In genomic region chrX:46381630-46382029, GRCh38 we compare ENCODE assay signal across 8 cellular contexts.
DNase-seq lines count a peak whose midpoint lies in the region; ATAC-seq and TF ChIP-seq lines count a peak whose summit lies in the region.

No MANE protein-coding gene starts in this region.

- no peaks in the 10 kb centered on the region for H3K79me2 ChIP-seq in OCI-LY1 (ENCODE audit: insufficient read depth, low read length)

- H2AFZ ChIP-seq in OCI-LY1 (ENCODE audit: low read length), result no peak overlapping the region
- H2AFZ ChIP-seq in neuronal stem cell (ENCODE audit: low read length), result no peak overlapping the region

- peak; percentile 59 for TF ChIP-seq CTCF in AG09309 (IDR thresholded peaks at IDR 0.05; ENCODE audit: control insufficient read depth, insufficient read depth, low read depth, low read length, missing control alignments)
- peak; percentile 54; the same call in 1 of the 2 replicates for TF ChIP-seq CTCF in OCI-LY1 (IDR thresholded peaks at IDR 0.05; ENCODE audit: low read length)
- peak; percentile 57 for TF ChIP-seq CTCF in astrocyte of the spinal cord (IDR thresholded peaks at IDR 0.05; ENCODE audit: low read depth, low read length)

- H3K4ac ChIP-seq in neuronal stem cell (ENCODE audit: low read length), result no peak overlapping the region

- H3K9me2 ChIP-seq in OCI-LY1 (ENCODE audit: low read depth, low read length), result no peaks in the 10 kb centered on the region

- H3K4me3 ChIP-seq in AG09309 (ENCODE audit: control insufficient read depth, low read depth, low read length), result no peak overlapping the region
- no peak overlapping the region for H3K4me3 ChIP-seq in OCI-LY1 (ENCODE audit: low read depth, low read length, poor library complexity, severe bottlenecking)
- H3K4me3 ChIP-seq in astrocyte of the spinal cord (ENCODE audit: low read depth, low read length), result no peak overlapping the region
- no peak overlapping the region for H3K4me3 ChIP-seq in neuronal stem cell (ENCODE audit: low read length in 2 of 2)

- no peak overlapping the region for H3K27ac ChIP-seq in OCI-LY1 (ENCODE audit: low read depth, low read length, poor library complexity, severe bottlenecking)
- H3K27ac ChIP-seq in neuronal stem cell (replicated peaks; ENCODE audit: low read length), result no peak overlapping the region

- H4K91ac ChIP-seq in neuronal stem cell (ENCODE audit: low read depth, low read length, poor library complexity), result no peak overlapping the region

- H3K9me3 ChIP-seq in OCI-LY1 (ENCODE audit: low read length) (no peaks in the 10 kb centered on the region), neuronal stem cell (replicated peaks in 1 of 2; ENCODE audit: control insufficient read depth in 2 of 2, insufficient read depth in 1 of 2, low read depth in 1 of 2, low read length in 2 of 2) (no peaks in the 10 kb centered on the region)

- no peak overlapping the region for H2BK120ac ChIP-seq in neuronal stem cell (ENCODE audit: low read depth, low read length)

- no peaks in the 10 kb centered on the region for H3K36me3 ChIP-seq in OCI-LY1 (ENCODE audit: insufficient read depth, low read length)
- H3K36me3 ChIP-seq in neuronal stem cell (replicated peaks in 1 of 2; ENCODE audit: control insufficient read depth in 2 of 2, insufficient read depth in 2 of 2, low read length in 2 of 2), result no peaks in the 10 kb centered on the region

- no peak for DNase-seq in AG09309 (ENCODE audit: low read depth)
- no peak for DNase-seq in astrocyte of the spinal cord (ENCODE audit: low read depth, low spot score)
- peak; percentile 2 for DNase-seq in neuronal stem cell (ENCODE audit: low spot score)
- DNase-seq in epidermal melanocyte (ENCODE audit: insufficient read length, low spot score), result no peak
- no peak for DNase-seq in hippocampal formation (lab: John Stamatoyannopoulos, UW)

- H2BK5ac ChIP-seq in neuronal stem cell (ENCODE audit: low read length), result no peak overlapping the region

- no peak overlapping the region for H3K14ac ChIP-seq in neuronal stem cell (ENCODE audit: low read length)

- H3K4me1 ChIP-seq in OCI-LY1 (ENCODE audit: insufficient read depth, low read length, severe bottlenecking), result no peaks in the 10 kb centered on the region
- H3K4me1 ChIP-seq in neuronal stem cell (ENCODE audit: control insufficient read depth in 2 of 2, insufficient read depth in 1 of 2, low read depth in 1 of 2, low read length in 2 of 2), result no peaks in the 10 kb centered on the region

- H3K27me3 ChIP-seq in OCI-LY1 (ENCODE audit: insufficient read depth, low read length), result no peaks in the 10 kb centered on the region
- no peaks in the 10 kb centered on the region for H3K27me3 ChIP-seq in neuronal stem cell (ENCODE audit: control insufficient read depth in 3 of 3, insufficient read depth in 3 of 3, low read depth in 1 of 3, low read length in 3 of 3)

- no peak overlapping the region for H3K23ac ChIP-seq in neuronal stem cell (ENCODE audit: low read depth, low read length, poor library complexity)

- H2BK15ac ChIP-seq in neuronal stem cell (ENCODE audit: low read length), result no peak overlapping the region

- H2AK5ac ChIP-seq in neuronal stem cell (ENCODE audit: low read depth, low read length), result no peak overlapping the region

- H3K4me2 ChIP-seq in OCI-LY1 (ENCODE audit: low read length) (no peak overlapping the region), neuronal stem cell (ENCODE audit: insufficient read depth, low read length, poor library complexity, severe bottlenecking) (no peak overlapping the region)

- H3K9ac ChIP-seq in OCI-LY1 (ENCODE audit: low read length) (no peak overlapping the region), neuronal stem cell (ENCODE audit: low read depth, low read length, poor library complexity) (no peak overlapping the region)

- H3K79me1 ChIP-seq in neuronal stem cell (ENCODE audit: low read depth, low read length), result no peaks in the 10 kb centered on the region

- WGBS in neuronal stem cell (ENCODE audit: extremely low coverage in 2 of 2, insufficient read length in 2 of 2, insufficient replicate concordance in 1 of 2), 2 donors, result no CpG with 5 or more reads among the region's 2 CpGs

- in situ Hi-C loops in astrocyte of the spinal cord (cut with HindIII; ENCODE audit: low sequenced_read_pairs), result no loop called here

- no peak overlapping the region for H2BK12ac ChIP-seq in neuronal stem cell (ENCODE audit: low read length)

- no peaks in the 10 kb centered on the region for H4K20me1 ChIP-seq in OCI-LY1 (ENCODE audit: insufficient read depth, low read length)

- peak; percentile 70 for ATAC-seq in GM18867 (IDR thresholded peaks at IDR 0.05; ENCODE audit: unreplicated experiment)
- no peak for ATAC-seq in GM21381 (IDR thresholded peaks at IDR 0.05; ENCODE audit: unreplicated experiment)

- H3K18ac ChIP-seq in neuronal stem cell (ENCODE audit: low read length), result no peak overlapping the region

- H4K8ac ChIP-seq in neuronal stem cell (ENCODE audit: low read depth, low read length), result no peak overlapping the region

- no peaks in the 10 kb centered on the region for H3F3A ChIP-seq in OCI-LY1 (ENCODE audit: insufficient read depth, low read length)
